ENCODE assay signal across 8 cellular contexts in the genomic region with DNA sequence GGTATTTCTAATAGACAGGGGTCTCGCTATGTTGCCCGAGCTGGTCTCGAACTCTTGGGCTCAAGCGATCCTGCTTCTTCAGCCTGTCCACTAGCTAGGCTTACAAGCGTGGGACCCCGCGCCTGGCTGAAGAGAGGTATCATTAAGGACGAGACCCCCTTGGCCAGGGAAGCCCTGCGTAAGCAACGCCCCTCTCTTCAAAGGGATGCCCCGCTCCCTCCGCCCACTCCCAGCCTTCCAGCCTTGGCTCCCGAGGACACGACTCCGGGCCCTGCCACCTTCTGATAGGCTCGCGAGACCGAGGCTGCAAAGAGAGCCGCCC. TPM values are rescaled to one million over a fixed set of nuclear protein-coding genes. Genes with fewer than 3 reads are reported as not detected.
A peak's percentile ranks its signal among the peaks of the same experiment; 100 is the strongest.
DNase-seq lines count a peak whose midpoint lies in the region; ATAC-seq and TF ChIP-seq lines count a peak whose summit lies in the region.

No MANE protein-coding gene starts in this region.

- H3K9me3 ChIP-seq in Loucy (ENCODE audit: insufficient read depth, low read depth, low read length) (no peaks in the 10 kb centered on the region), mesodermal cell (ENCODE audit: control insufficient read depth, low read length) (no peaks in the 10 kb centered on the region)

- no peaks in the 10 kb centered on the region for H3K27me3 ChIP-seq in Loucy (ENCODE audit: insufficient read depth, low read length, poor library complexity, severe bottlenecking)

- H4K20me1 ChIP-seq in Loucy (ENCODE audit: insufficient read depth, low read length, poor library complexity, severe bottlenecking) = peaks cover 18% of the 10 kb centered on the region

- H3K4me1 ChIP-seq in Loucy (ENCODE audit: insufficient read depth, low read length, poor library complexity, severe bottlenecking) = peaks cover 14% of the 10 kb centered on the region
- H3K4me1 ChIP-seq in mesodermal cell (ENCODE audit: control insufficient read depth, insufficient read depth, low read length, poor library complexity, severe bottlenecking) = peaks cover 17% of the 10 kb centered on the region

- peak overlapping the region; percentile 75 for H3K27ac ChIP-seq in mesodermal cell (ENCODE audit: low read depth, low read length, severe bottlenecking)

- H3K4me2 ChIP-seq in Loucy (ENCODE audit: low read depth, low read length, poor library complexity, severe bottlenecking) = peak overlapping the region; percentile 94

- peaks cover 52% of the 10 kb centered on the region for H3K79me2 ChIP-seq in Loucy (ENCODE audit: insufficient read depth, low read length)

- WGBS in mesodermal cell (ENCODE audit: insufficient coverage in 2 of 2), 2 experiments = 16% methylated on average over 16 to 19 of the region's 19 CpGs

- no peak for ATAC-seq in HG03025 (IDR thresholded peaks at IDR 0.05; ENCODE audit: low FRiP score, unreplicated experiment)

- H2AFZ ChIP-seq in Loucy (ENCODE audit: low read length) = peak overlapping the region; percentile 85

- TF ChIP-seq CTCF in Loucy (conservative IDR thresholded peaks at IDR 0.05; ENCODE audit: low read length) (no peak), GM13977 (IDR thresholded peaks at IDR 0.05; ENCODE audit: extremely low read depth, insufficient read depth, missing control alignments) (no peak)

- in situ Hi-C loops in GM13977 (cut with MboI; ENCODE audit: low pct_unique_long_range_greater_than_20kb, low sequenced_read_pairs, unreplicated experiment) = no loop called here

- H3F3A ChIP-seq in Loucy (ENCODE audit: low read depth) = no peaks in the 10 kb centered on the region

- H3K36me3 ChIP-seq in Loucy (ENCODE audit: insufficient read depth, low read length) = no peaks in the 10 kb centered on the region
- H3K36me3 ChIP-seq in mesodermal cell (ENCODE audit: control insufficient read depth, insufficient read depth, low read length) = peaks cover 6% of the 10 kb centered on the region

- DNase-seq in NCI-H524 (lab: John Stamatoyannopoulos, UW) (peak; percentile 94), NCI-H524 treated with DMSO at 0.1 percent for 48 hours (lab: John Stamatoyannopoulos, UW) (no peak), cerebellar cortex (ENCODE audit: low spot score) (peak; percentile 98), GM13977 (ENCODE audit: low spot score) (no peak)
- no peak for DNase-seq in activated CD8-positive, alpha-beta memory T cell treated with anti-CD3 and anti-CD28 coated beads, Interleukin-2, amount 50 U/mL, for 48 hours

- peak overlapping the region; percentile 87 for H3K9ac ChIP-seq in Loucy (ENCODE audit: low read depth, low read length, poor library complexity, severe bottlenecking)

- no peaks in the 10 kb centered on the region for H3K9me2 ChIP-seq in Loucy (replicated peaks; ENCODE audit: low read depth, low read length)

- H3K4me3 ChIP-seq in Loucy (ENCODE audit: low read length, poor library complexity, severe bottlenecking) = peak overlapping the region; percentile 84
- H3K4me3 ChIP-seq in mesodermal cell (ENCODE audit: extremely low read depth, insufficient read depth, low read length, poor library complexity, severe bottlenecking) = peak overlapping the region; percentile 87

RNA-seq across cellular contexts. Expression of a gene that starts 0.2 kb away (rescaled TPM):
- 15.0 TPM for polyA plus RNA-seq in mesodermal cell (2013, experiment 1 of 2)
- polyA plus RNA-seq in mesodermal cell (2013, experiment 2 of 2) = 15.1 TPM

RNA-seq across cellular contexts. Expression of a gene that starts 4.2 kb away (rescaled TPM):
- 14.2 TPM for polyA plus RNA-seq in mesodermal cell (2013, experiment 1 of 2)
- polyA plus RNA-seq in mesodermal cell (2013, experiment 2 of 2) = 13.1 TPM

RNA-seq across cellular contexts. Expression of a gene that starts 31.6 kb away (rescaled TPM):
- polyA plus RNA-seq in mesodermal cell (2013, experiment 1 of 2) = 8.5 TPM
- polyA plus RNA-seq in mesodermal cell (2013, experiment 2 of 2) = 7.0 TPM

RNA-seq across cellular contexts. Expression of a gene that starts 38.3 kb away (rescaled TPM):
- polyA plus RNA-seq in mesodermal cell (2013, experiment 1 of 2) = 530 TPM
- 463 TPM for polyA plus RNA-seq in mesodermal cell (2013, experiment 2 of 2)

RNA-seq across cellular contexts. Expression of a gene that starts 47.7 kb away (rescaled TPM):
- polyA plus RNA-seq in mesodermal cell (2013, experiment 1 of 2) = 9.9 TPM
- polyA plus RNA-seq in mesodermal cell (2013, experiment 2 of 2) = 11.7 TPM

Comparison
In these comparisons a context has a peak if more than half of its experiments do, and no peak if none do; other contexts are left out.
1. DNase-seq: peak in NCI-H524 (2 of 2) and cerebellar cortex (single experiment); none in NCI-H524 treated with DMSO at 0.1 percent for 48 hours (single experiment), GM13977 (single experiment) and activated CD8-positive, alpha-beta memory T cell treated with anti-CD3 and anti-CD28 coated beads, Interleukin-2, amount 50 U/mL, for 48 hours (single experiment).